In genomic region chr12:121713257-121714155, GRCh38 we compare ENCODE assay signal across 8 cellular contexts. TPM values are rescaled to one million over a fixed set of nuclear protein-coding genes. Genes with fewer than 3 reads are reported as not detected.
A peak's percentile ranks its signal among the peaks of the same experiment; 100 is the strongest.
DNase-seq lines count a peak whose midpoint lies in the region; ATAC-seq and TF ChIP-seq lines count a peak whose summit lies in the region.

No MANE protein-coding gene starts in this region.

- peak overlapping the region; percentile 67 for H3K27ac Mint-ChIP-seq in activated T-cell treated with anti-CD3 and anti-CD28 coated beads, Interleukin-2, amount 50 U/mL, for 72 hours

- peaks cover 37% of the 10 kb centered on the region for H3K4me1 Mint-ChIP-seq in activated T-cell treated with anti-CD3 and anti-CD28 coated beads, Interleukin-2, amount 50 U/mL, for 72 hours (ENCODE audit: low read depth)

- WGBS in right cardiac atrium: 20% methylated on average over 20 of the region's 20 CpGs

- peak overlapping the region; percentile 87 to 99 for H3K4me3 Mint-ChIP-seq in activated T-cell treated with anti-CD3 and anti-CD28 coated beads, Interleukin-2, amount 50 U/mL, for 72 hours

- H3K36me3 Mint-ChIP-seq in activated T-cell treated with anti-CD3 and anti-CD28 coated beads, Interleukin-2, amount 50 U/mL, for 72 hours (ENCODE audit: insufficient read depth in 2 of 2): peaks cover 0 to 3% of the 10 kb centered on the region in 2 donors

- peaks cover 0 to 2% (median 0%) of the 10 kb centered on the region in 3 donors for H3K36me3 ChIP-seq in skeletal muscle tissue (ENCODE audit: control insufficient read depth in 3 of 3, insufficient read depth in 3 of 3, low read length in 3 of 3)

- H3K27ac ChIP-seq in right cardiac atrium (ENCODE audit: low read length): no peak overlapping the region
- H3K27ac ChIP-seq in skeletal muscle tissue (ENCODE audit: low read depth, low read length): peak overlapping the region; percentile 99

- H3K4me3 ChIP-seq in AG09309 (ENCODE audit: control insufficient read depth, low read depth, low read length) (peak overlapping the region; percentile 65), HFF-Myc (replicated peaks; ENCODE audit: low read depth, low read length) (peak overlapping the region; percentile 91), right cardiac atrium (ENCODE audit: low read length) (peak overlapping the region; percentile 64), skeletal muscle tissue (ENCODE audit: low read length in 3 of 3) (peak overlapping the region; percentile 89 to 95 (median 92))

- TF ChIP-seq CTCF in AG09309 (IDR thresholded peaks at IDR 0.05; ENCODE audit: control insufficient read depth, insufficient read depth, low read depth, low read length, missing control alignments) (no peak), HFF-Myc (IDR thresholded peaks at IDR 0.05; ENCODE audit: low read depth, low read length, missing control alignments) (no peak)

- intact Hi-C loops in right cardiac atrium (cut with DNase I): no loop called here

- H3K9me3 ChIP-seq in right cardiac atrium (ENCODE audit: control insufficient read depth, low read length): no peaks in the 10 kb centered on the region
- H3K9me3 ChIP-seq in skeletal muscle tissue (ENCODE audit: control insufficient read depth in 3 of 3, low read length in 3 of 3): no peaks in the 10 kb centered on the region

- H3K9ac ChIP-seq in skeletal muscle tissue (ENCODE audit: low read depth in 1 of 3, low read length in 3 of 3): peak overlapping the region; percentile 90 to 97 (median 90)

- H3K27me3 ChIP-seq in right cardiac atrium (ENCODE audit: control insufficient read depth, insufficient read depth): no peaks in the 10 kb centered on the region
- H3K27me3 ChIP-seq in skeletal muscle tissue (ENCODE audit: control insufficient read depth in 3 of 3, insufficient read depth in 3 of 3, low read length in 3 of 3): no peaks in the 10 kb centered on the region

- DNase-seq in AG09309 (ENCODE audit: low read depth) (no peak), HFF-Myc (ENCODE audit: extremely low read depth, low read depth) (no peak), right cardiac atrium (peak; percentile 62 to 81 (median 77))
- DNase-seq in activated T-cell treated with anti-CD3 and anti-CD28 coated beads, Interleukin-2, amount 50 U/mL, for 72 hours: no peak

- H3K9me3 Mint-ChIP-seq in activated T-cell treated with anti-CD3 and anti-CD28 coated beads, Interleukin-2, amount 50 U/mL, for 72 hours: no peaks in the 10 kb centered on the region

- no peaks in the 10 kb centered on the region for H3K27me3 Mint-ChIP-seq in activated T-cell treated with anti-CD3 and anti-CD28 coated beads, Interleukin-2, amount 50 U/mL, for 72 hours (ENCODE audit: low read depth)

- no peak for ATAC-seq in activated T-cell treated with anti-CD3 and anti-CD28 coated beads, Interleukin-2, amount 50 U/mL, for 72 hours (replicated peaks in 1 of 2)
- peak; percentile 50 to 67 for ATAC-seq in right cardiac atrium
- no peak for ATAC-seq in HG03095 (IDR thresholded peaks at IDR 0.05; ENCODE audit: unreplicated experiment)
- no peak for ATAC-seq in HG02678 (IDR thresholded peaks at IDR 0.05; ENCODE audit: unreplicated experiment)
- ATAC-seq in GM21367 (IDR thresholded peaks at IDR 0.05; ENCODE audit: unreplicated experiment): no peak

- H3K4me1 ChIP-seq in right cardiac atrium (ENCODE audit: control insufficient read depth, insufficient read depth, low read length): peaks cover 4% of the 10 kb centered on the region
- peaks cover 33 to 61% (median 40%) of the 10 kb centered on the region in 3 donors for H3K4me1 ChIP-seq in skeletal muscle tissue (ENCODE audit: control insufficient read depth in 3 of 3, insufficient read depth in 3 of 3, low read length in 3 of 3)

RNA-seq across cellular contexts. Expression of gene TMEM120B, which starts 1.0 kb away (rescaled TPM):
- 10 to 100 TPM in 1 of 2 donors, 1 to 10 TPM in 1; 7.1 to 10.1 TPM for total RNA-seq in activated T-cell treated with anti-CD3 and anti-CD28 coated beads, Interleukin-2, amount 50 U/mL, for 72 hours
- total RNA-seq in right cardiac atrium: 1 to 10 TPM; 5.9 to 7.6 (median 7.1) TPM
- polyA plus RNA-seq in right cardiac atrium: 5.8 TPM
- 8.9 TPM for total RNA-seq in skeletal muscle tissue

RNA-seq across cellular contexts. Expression of gene MORN3, which starts 44.1 kb away (rescaled TPM):
- total RNA-seq in activated T-cell treated with anti-CD3 and anti-CD28 coated beads, Interleukin-2, amount 50 U/mL, for 72 hours: 1 to 10 TPM; 2.4 to 3.2 TPM
- total RNA-seq in right cardiac atrium: under 1 TPM; 0.11 to 0.21 (median 0.17) TPM
- polyA plus RNA-seq in right cardiac atrium: 0.38 TPM
- under 0.01 TPM for total RNA-seq in skeletal muscle tissue

Comparison
In these comparisons a context has a peak if more than half of its experiments do, and no peak if none do; other contexts are left out.
1. DNase-seq: peak in right cardiac atrium (3 of 3); none in AG09309 (single experiment), HFF-Myc (single experiment) and activated T-cell treated with anti-CD3 and anti-CD28 coated beads, Interleukin-2, amount 50 U/mL, for 72 hours (0 of 2).
2. ATAC-seq: peak in right cardiac atrium (2 of 2); none in activated T-cell treated with anti-CD3 and anti-CD28 coated beads, Interleukin-2, amount 50 U/mL, for 72 hours (0 of 2), HG03095 (single experiment), HG02678 (single experiment) and GM21367 (single experiment).
3. Peak in every context shown above with its lines, with median percentiles within 50 percentile points of each other: H3K4me3 ChIP-seq.